Comparison of ENCODE assay signal across 1 cellular context in the genomic region with DNA sequence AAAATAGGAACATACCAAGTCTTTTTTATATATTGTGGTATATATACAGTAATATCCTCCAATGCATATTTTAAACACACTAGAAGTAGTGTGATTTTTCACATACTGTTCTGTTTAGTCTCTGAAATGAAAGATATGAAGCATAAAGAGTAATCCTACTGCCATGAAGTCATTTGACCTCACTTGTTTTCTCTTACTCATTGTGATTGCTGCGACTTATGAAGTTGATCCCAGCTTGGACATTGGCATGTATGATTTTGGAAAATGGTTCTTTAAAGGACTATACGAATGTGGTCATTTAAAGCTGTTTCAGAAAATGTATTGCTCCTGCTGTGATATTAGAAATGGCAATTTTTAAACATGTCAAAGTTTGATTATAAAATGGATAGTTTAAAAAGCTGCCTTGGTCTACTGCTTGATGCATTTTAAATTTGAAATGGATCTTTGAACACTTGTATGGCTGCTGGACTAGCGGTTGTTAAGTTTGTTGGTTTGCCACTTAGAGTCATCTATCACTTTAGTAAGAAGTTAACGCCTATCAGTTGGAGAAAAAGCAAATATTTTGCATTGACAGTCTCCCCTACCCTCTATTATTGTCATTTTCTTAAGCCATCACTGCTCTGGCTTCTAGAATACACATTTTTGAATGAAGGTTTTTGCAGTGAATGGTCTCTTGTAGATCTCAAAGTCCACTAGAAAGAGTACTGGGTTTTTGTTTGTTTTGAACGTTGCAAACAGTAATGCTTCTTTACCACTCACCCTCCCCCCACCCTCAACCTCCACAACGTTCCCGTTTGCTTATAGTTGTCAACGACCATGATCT.
TF ChIP-seq lines count a peak whose summit lies in the region.

No MANE protein-coding gene starts in this region.

TF ChIP-seq in H1, 55 proteins besides CTCF, POLR2A, EP300 and RAD21:
- no peak for TF ChIP-seq POLR2AphosphoS5 (IDR thresholded peaks at IDR 0.05; ENCODE audit: low read depth, low read length)
- no peak for TF ChIP-seq MAFK (IDR thresholded peaks at IDR 0.05; ENCODE audit: low read depth, low read length)
- TF ChIP-seq SIRT6 (IDR thresholded peaks at IDR 0.05; ENCODE audit: low read length) = no peak
- no peak for TF ChIP-seq PHF8 (conservative IDR thresholded peaks at IDR 0.05; ENCODE audit: low read depth, low read length)
- TF ChIP-seq KDM1A (IDR thresholded peaks at IDR 0.05; ENCODE audit: borderline replicate concordance, low read length) = no peak
- TF ChIP-seq HDAC2 (IDR thresholded peaks at IDR 0.05; ENCODE audit: borderline replicate concordance in 1 of 2, low read depth in 2 of 2, low read length in 2 of 2) = no peak
- no peak for TF ChIP-seq SAP30 (IDR thresholded peaks at IDR 0.05; ENCODE audit: insufficient read depth, insufficient replicate concordance, low read length)
- no peak for TF ChIP-seq CTBP2 (IDR thresholded peaks at IDR 0.05; ENCODE audit: borderline replicate concordance, insufficient read depth, insufficient read length, low read length)
- no peak for TF ChIP-seq TAF7 (optimal IDR thresholded peaks at IDR 0.05; ENCODE audit: borderline replicate concordance, low read depth, low read length)
- TF ChIP-seq ZNF274 (IDR thresholded peaks at IDR 0.05; ENCODE audit: borderline replicate concordance, extremely low read depth, low read length) = no peak
- TF ChIP-seq SIX5 (IDR thresholded peaks at IDR 0.05; ENCODE audit: low read depth, low read length) = no peak
- no peak for TF ChIP-seq SUZ12 (IDR thresholded peaks at IDR 0.05; ENCODE audit: low read length)
- TF ChIP-seq, protein P1, sequence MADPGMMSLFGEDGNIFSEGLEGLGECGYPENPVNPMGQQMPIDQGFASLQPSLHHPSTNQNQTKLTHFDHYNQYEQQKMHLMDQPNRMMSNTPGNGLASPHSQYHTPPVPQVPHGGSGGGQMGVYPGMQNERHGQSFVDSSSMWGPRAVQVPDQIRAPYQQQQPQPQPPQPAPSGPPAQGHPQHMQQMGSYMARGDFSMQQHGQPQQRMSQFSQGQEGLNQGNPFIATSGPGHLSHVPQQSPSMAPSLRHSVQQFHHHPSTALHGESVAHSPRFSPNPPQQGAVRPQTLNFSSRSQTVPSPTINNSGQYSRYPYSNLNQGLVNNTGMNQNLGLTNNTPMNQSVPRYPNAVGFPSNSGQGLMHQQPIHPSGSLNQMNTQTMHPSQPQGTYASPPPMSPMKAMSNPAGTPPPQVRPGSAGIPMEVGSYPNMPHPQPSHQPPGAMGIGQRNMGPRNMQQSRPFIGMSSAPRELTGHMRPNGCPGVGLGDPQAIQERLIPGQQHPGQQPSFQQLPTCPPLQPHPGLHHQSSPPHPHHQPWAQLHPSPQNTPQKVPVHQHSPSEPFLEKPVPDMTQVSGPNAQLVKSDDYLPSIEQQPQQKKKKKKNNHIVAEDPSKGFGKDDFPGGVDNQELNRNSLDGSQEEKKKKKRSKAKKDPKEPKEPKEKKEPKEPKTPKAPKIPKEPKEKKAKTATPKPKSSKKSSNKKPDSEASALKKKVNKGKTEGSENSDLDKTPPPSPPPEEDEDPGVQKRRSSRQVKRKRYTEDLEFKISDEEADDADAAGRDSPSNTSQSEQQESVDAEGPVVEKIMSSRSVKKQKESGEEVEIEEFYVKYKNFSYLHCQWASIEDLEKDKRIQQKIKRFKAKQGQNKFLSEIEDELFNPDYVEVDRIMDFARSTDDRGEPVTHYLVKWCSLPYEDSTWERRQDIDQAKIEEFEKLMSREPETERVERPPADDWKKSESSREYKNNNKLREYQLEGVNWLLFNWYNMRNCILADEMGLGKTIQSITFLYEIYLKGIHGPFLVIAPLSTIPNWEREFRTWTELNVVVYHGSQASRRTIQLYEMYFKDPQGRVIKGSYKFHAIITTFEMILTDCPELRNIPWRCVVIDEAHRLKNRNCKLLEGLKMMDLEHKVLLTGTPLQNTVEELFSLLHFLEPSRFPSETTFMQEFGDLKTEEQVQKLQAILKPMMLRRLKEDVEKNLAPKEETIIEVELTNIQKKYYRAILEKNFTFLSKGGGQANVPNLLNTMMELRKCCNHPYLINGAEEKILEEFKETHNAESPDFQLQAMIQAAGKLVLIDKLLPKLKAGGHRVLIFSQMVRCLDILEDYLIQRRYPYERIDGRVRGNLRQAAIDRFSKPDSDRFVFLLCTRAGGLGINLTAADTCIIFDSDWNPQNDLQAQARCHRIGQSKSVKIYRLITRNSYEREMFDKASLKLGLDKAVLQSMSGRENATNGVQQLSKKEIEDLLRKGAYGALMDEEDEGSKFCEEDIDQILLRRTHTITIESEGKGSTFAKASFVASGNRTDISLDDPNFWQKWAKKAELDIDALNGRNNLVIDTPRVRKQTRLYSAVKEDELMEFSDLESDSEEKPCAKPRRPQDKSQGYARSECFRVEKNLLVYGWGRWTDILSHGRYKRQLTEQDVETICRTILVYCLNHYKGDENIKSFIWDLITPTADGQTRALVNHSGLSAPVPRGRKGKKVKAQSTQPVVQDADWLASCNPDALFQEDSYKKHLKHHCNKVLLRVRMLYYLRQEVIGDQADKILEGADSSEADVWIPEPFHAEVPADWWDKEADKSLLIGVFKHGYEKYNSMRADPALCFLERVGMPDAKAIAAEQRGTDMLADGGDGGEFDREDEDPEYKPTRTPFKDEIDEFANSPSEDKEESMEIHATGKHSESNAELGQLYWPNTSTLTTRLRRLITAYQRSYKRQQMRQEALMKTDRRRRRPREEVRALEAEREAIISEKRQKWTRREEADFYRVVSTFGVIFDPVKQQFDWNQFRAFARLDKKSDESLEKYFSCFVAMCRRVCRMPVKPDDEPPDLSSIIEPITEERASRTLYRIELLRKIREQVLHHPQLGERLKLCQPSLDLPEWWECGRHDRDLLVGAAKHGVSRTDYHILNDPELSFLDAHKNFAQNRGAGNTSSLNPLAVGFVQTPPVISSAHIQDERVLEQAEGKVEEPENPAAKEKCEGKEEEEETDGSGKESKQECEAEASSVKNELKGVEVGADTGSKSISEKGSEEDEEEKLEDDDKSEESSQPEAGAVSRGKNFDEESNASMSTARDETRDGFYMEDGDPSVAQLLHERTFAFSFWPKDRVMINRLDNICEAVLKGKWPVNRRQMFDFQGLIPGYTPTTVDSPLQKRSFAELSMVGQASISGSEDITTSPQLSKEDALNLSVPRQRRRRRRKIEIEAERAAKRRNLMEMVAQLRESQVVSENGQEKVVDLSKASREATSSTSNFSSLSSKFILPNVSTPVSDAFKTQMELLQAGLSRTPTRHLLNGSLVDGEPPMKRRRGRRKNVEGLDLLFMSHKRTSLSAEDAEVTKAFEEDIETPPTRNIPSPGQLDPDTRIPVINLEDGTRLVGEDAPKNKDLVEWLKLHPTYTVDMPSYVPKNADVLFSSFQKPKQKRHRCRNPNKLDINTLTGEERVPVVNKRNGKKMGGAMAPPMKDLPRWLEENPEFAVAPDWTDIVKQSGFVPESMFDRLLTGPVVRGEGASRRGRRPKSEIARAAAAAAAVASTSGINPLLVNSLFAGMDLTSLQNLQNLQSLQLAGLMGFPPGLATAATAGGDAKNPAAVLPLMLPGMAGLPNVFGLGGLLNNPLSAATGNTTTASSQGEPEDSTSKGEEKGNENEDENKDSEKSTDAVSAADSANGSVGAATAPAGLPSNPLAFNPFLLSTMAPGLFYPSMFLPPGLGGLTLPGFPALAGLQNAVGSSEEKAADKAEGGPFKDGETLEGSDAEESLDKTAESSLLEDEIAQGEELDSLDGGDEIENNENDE (IDR thresholded peaks at IDR 0.05; ENCODE audit: insufficient replicate concordance, low read length) = no peak
- TF ChIP-seq, protein P2, sequence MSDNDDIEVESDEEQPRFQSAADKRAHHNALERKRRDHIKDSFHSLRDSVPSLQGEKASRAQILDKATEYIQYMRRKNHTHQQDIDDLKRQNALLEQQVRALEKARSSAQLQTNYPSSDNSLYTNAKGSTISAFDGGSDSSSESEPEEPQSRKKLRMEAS (IDR thresholded peaks at IDR 0.05) = no peak
- TF ChIP-seq TEAD4 (IDR thresholded peaks at IDR 0.05; ENCODE audit: low read depth, low read length) = no peak
- no peak for TF ChIP-seq SP2 (IDR thresholded peaks at IDR 0.05; ENCODE audit: low read length)
- no peak for TF ChIP-seq EGR1 (IDR thresholded peaks at IDR 0.05; ENCODE audit: borderline replicate concordance, low read depth, low read length)
- no peak for TF ChIP-seq JUND (IDR thresholded peaks at IDR 0.05; ENCODE audit: low read length)
